In genomic region chr16:21253470-21253869, GRCh38 we compare ENCODE assay signal across 27 cellular contexts. TPM values are rescaled to one million over a fixed set of nuclear protein-coding genes. Genes with fewer than 3 reads are reported as not detected.
"Had no signal": no experiment of that assay in that cellular context is flagged by ENCODE, and none has a peak within 500 bp of the region (broad histone marks: within the 10 kb centered on the region; RNA-seq: fewer than 3 reads in every experiment).

No MANE protein-coding gene starts in this region.

- H3K9me3 ChIP-seq: adrenal gland had no signal

- H3K27ac ChIP-seq: adrenal gland, PC-9 had no signal

- H2AFZ ChIP-seq: PC-9 had no signal

- H3K4me3 ChIP-seq: adrenal gland, PC-9 had no signal

- ATAC-seq: activated CD8-positive, alpha-beta T cell treated with anti-CD3 and anti-CD28 coated beads, Interleukin-2, amount 10 ng/mL, durations not matched to agents 7 days and 5 days; T-helper 17 cell; WTC11 had no signal

- H3K4me1 ChIP-seq: adrenal gland had no signal

- DNase-seq: activated CD4-positive, alpha-beta T cell treated with anti-CD3 and anti-CD28 coated beads for 48 hours; activated CD4-positive, alpha-beta T cell treated with anti-CD3 and anti-CD28 coated beads, Interleukin-2, amount 50 U/mL, for 4 hours; activated CD4-positive, CD25-positive, alpha-beta regulatory T cell treated with anti-CD3 and anti-CD28 coated beads, Interleukin-2, amount 50 U/mL, for 72 hours; activated CD8-positive, alpha-beta memory T cell treated with anti-CD3 and anti-CD28 coated beads, Interleukin-2, amount 50 U/mL, for 48 hours; activated CD8-positive, alpha-beta T cell treated with anti-CD3 and anti-CD28 coated beads, Interleukin-2, amount 10 ng/mL, durations not matched to agents 7 days and 5 days; activated naive CD4-positive, alpha-beta T cell treated with anti-CD3 and anti-CD28 coated beads, Interleukin-2, amount 50 U/mL, for 16 hours; activated naive CD8-positive, alpha-beta T cell treated with anti-CD3 and anti-CD28 coated beads, Interleukin-2, amount 10 ng/mL, durations not matched to agents 7 days and 5 days; activated T-cell treated with anti-CD3 and anti-CD28 coated beads, Interleukin-2, amount 50 U/mL, for 1 hour; adrenal gland; anterior cingulate cortex; cerebellar nuclear complex; Kasumi-1; NCI-H1092; NCI-H1417; NCI-H1694 treated with DMSO at 0.1 percent for 48 hours; NCI-H2029 treated with DMSO at 0.1 percent for 48 hours; NCI-H345; NCI-H510A; NCI-H526 treated with DMSO at 0.1 percent for 48 hours; NCI-H82; PC-9; SIG-M5; T-helper 17 cell; T-helper 9 cell had no signal

- H3K36me3 ChIP-seq: adrenal gland had no signal

- H3K4me2 ChIP-seq: PC-9 had no signal

RNA-seq across cellular contexts. Expression of gene ANKS4B, which starts 20.0 kb away (rescaled TPM):
- total RNA-seq: activated CD8-positive, alpha-beta T cell treated with anti-CD3 and anti-CD28 coated beads, Interleukin-2, amount 10 ng/mL, durations not matched to agents 7 days and 5 days; activated naive CD8-positive, alpha-beta T cell treated with anti-CD3 and anti-CD28 coated beads, Interleukin-2, amount 10 ng/mL, durations not matched to agents 7 days and 5 days; adrenal gland; cardiac septum; M059J; PC-9; T-helper 17 cell had no signal
- polyA plus RNA-seq: adrenal gland had no signal

RNA-seq across cellular contexts. Expression of gene CRYM, which starts 24.6 kb away (rescaled TPM):
- total RNA-seq: activated CD8-positive, alpha-beta T cell treated with anti-CD3 and anti-CD28 coated beads, Interleukin-2, amount 10 ng/mL, durations not matched to agents 7 days and 5 days; activated naive CD8-positive, alpha-beta T cell treated with anti-CD3 and anti-CD28 coated beads, Interleukin-2, amount 10 ng/mL, durations not matched to agents 7 days and 5 days; M059J; PC-9 had no signal

RNA-seq across cellular contexts. Expression of gene ZP2, which starts 42.1 kb away (rescaled TPM):
- total RNA-seq: activated CD8-positive, alpha-beta T cell treated with anti-CD3 and anti-CD28 coated beads, Interleukin-2, amount 10 ng/mL, durations not matched to agents 7 days and 5 days; activated naive CD8-positive, alpha-beta T cell treated with anti-CD3 and anti-CD28 coated beads, Interleukin-2, amount 10 ng/mL, durations not matched to agents 7 days and 5 days; adrenal gland; cardiac septum; M059J; PC-9; T-helper 17 cell had no signal
- polyA plus RNA-seq: adrenal gland had no signal
